Comparison of ENCODE assay signal across 25 cellular contexts in genomic region chr11:19650929-19651487, GRCh38.
"Had no signal": no experiment of that assay in that cellular context is flagged by ENCODE, and none has a peak within 500 bp of the region (broad histone marks: within the 10 kb centered on the region; RNA-seq: fewer than 3 reads in every experiment).

No MANE protein-coding gene starts in this region.

- DNase-seq: activated CD4-positive, alpha-beta T cell treated with anti-CD3 and anti-CD28 coated beads for 1 hour; activated CD4-positive, alpha-beta T cell treated with anti-CD3 and anti-CD28 coated beads, Interleukin-2, amount 50 U/mL, for 1 hour; activated CD8-positive, alpha-beta T cell treated with anti-CD3 and anti-CD28 coated beads for 36 hours; activated naive CD8-positive, alpha-beta T cell treated with anti-CD3 and anti-CD28 coated beads, Interleukin-2, amount 50 U/mL, for 24 hours; activated T-cell treated with anti-CD3 and anti-CD28 coated beads, Interleukin-2, amount 50 U/mL, for 4 hours; dermis blood vessel endothelial cell; effector CD4-positive, alpha-beta T cell; esophagus squamous epithelium; foreskin melanocyte; islet precursor cell; left ventricle myocardium superior; naive thymus-derived CD4-positive, alpha-beta T cell; ovary; right lobe of liver; stimulated activated CD4-positive, alpha-beta T cell treated with anti-CD3 and anti-CD28 coated beads, Interleukin-2, amount 100 ng/mL, for 48 hours; stimulated activated naive CD4-positive, alpha-beta T cell treated with Interleukin-2 at 50 U/mL for 16 hours; T-helper 2 cell had no signal

- H3K4me1 ChIP-seq: breast epithelium, right lobe of liver had no signal

- H3K27me3 ChIP-seq: breast epithelium, esophagus squamous epithelium, hepatocyte, ovary, right lobe of liver, tibial nerve had no signal

- H3K9me3 ChIP-seq: breast epithelium, esophagus squamous epithelium, ovary, right lobe of liver, tibial nerve had no signal

- H3K36me3 ChIP-seq: breast epithelium, esophagus squamous epithelium, ovary, right lobe of liver, tibial nerve had no signal

- ATAC-seq: activated CD8-positive, alpha-beta T cell treated with anti-CD3 and anti-CD28 coated beads for 36 hours; activated naive CD8-positive, alpha-beta T cell treated with anti-CD3 and anti-CD28 coated beads, Interleukin-2, amount 50 U/mL, for 24 hours; activated T-cell treated with anti-CD3 and anti-CD28 coated beads, Interleukin-2, amount 50 U/mL, for 4 hours; activated T-helper 17 cell treated with anti-CD3 and anti-CD28 coated beads, Interleukin-2, amount 50 U/mL, for 72 hours; left ventricle myocardium superior; naive thymus-derived CD4-positive, alpha-beta T cell; right lobe of liver; WTC11 had no signal

- H3K27ac ChIP-seq: breast epithelium, epithelial cell of prostate, esophagus squamous epithelium, hepatocyte, ovary, right lobe of liver, tibial nerve had no signal

- H3K4me3 ChIP-seq: breast epithelium, esophagus squamous epithelium, hepatocyte, ovary, right lobe of liver, tibial nerve had no signal

- FAIRE-seq: colon, endometrium had no signal
